In the genomic region with DNA sequence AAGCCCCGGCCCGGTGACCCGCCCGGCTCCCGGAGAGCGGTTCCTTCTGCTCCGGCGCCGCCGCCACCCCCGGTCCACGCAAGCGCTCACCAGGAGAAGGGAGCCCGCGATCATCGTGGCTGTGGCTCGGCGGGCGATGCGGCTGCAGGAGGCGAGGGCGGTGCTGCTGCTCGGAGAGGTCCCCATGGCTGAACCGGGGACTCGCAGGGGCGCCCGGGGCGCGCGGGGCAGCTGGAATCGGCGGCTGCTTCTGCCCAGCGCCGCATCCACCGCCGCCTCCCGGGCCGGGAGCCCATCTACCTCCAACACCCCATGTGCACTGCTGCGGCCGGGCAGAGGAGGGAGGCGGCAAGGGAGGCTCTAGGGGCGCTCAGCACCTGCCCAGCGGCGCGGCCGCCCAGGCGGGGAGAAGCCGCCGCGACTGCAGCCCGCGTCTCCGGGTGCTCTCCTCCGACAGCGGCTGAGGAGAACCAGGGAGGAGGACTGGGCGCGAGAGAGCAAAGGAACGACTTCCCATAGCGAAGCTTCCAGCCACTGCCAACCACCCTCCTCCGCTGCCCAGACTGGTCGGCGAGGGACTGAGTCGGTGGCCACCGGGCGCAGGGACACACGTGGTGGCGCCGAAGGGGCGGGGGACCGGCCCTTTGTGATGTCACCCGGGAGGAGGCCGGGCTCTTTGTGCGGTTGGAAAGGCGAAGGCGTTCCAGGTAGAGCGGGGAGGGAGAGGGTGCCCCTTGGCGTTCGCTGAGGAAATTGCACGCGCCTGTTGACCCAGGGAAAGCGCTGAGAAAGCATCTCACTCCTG, we compare ENCODE assay signal across 8 cellular contexts. TPM values are rescaled to one million over a fixed set of nuclear protein-coding genes. Genes with fewer than 3 reads are reported as not detected.
A peak's percentile ranks its signal among the peaks of the same experiment; 100 is the strongest.
DNase-seq lines count a peak whose midpoint lies in the region; ATAC-seq and TF ChIP-seq lines count a peak whose summit lies in the region.

A gene with protein sequence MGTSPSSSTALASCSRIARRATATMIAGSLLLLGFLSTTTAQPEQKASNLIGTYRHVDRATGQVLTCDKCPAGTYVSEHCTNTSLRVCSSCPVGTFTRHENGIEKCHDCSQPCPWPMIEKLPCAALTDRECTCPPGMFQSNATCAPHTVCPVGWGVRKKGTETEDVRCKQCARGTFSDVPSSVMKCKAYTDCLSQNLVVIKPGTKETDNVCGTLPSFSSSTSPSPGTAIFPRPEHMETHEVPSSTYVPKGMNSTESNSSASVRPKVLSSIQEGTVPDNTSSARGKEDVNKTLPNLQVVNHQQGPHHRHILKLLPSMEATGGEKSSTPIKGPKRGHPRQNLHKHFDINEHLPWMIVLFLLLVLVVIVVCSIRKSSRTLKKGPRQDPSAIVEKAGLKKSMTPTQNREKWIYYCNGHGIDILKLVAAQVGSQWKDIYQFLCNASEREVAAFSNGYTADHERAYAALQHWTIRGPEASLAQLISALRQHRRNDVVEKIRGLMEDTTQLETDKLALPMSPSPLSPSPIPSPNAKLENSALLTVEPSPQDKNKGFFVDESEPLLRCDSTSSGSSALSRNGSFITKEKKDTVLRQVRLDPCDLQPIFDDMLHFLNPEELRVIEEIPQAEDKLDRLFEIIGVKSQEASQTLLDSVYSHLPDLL (minus strand): TSS at position 580 of the 805 bp plus-strand sequence. CDS start 394 bp downstream, at position 186.

- peak; percentile 87 for DNase-seq in NCI-H526 treated with DMSO at 0.1 percent for 48 hours (lab: John Stamatoyannopoulos, UW)
- DNase-seq in activated CD4-positive, alpha-beta T cell treated with anti-CD3 and anti-CD28 coated beads, Interleukin-2, amount 50 U/mL, for 48 hours: peak; percentile 82 to 86
- peak; percentile 95 for DNase-seq in ecto neural progenitor cell (ENCODE audit: low spot score)
- DNase-seq in lower leg skin (ENCODE audit: low spot score in 2 of 2): peak; percentile 89 to 97
- peak; percentile 16 to 65 (median 35) for DNase-seq in stimulated activated CD4-positive, alpha-beta T cell treated with anti-CD3 and anti-CD28 coated beads, TNF-alpha, amount 100 ng/mL, for 1 hour (ENCODE audit: low read depth in 3 of 3, low spot score in 1 of 3)

- TF ChIP-seq CTCF in C4-2B (conservative IDR thresholded peaks at IDR 0.05) (peak; percentile 97), lower leg skin (IDR thresholded peaks at IDR 0.05) (peak in 1 of 3 donors; percentile 71)

- ATAC-seq in GM19324 (IDR thresholded peaks at IDR 0.05; ENCODE audit: low FRiP score, unreplicated experiment) (peak; percentile 98), HG03469 (IDR thresholded peaks at IDR 0.05; ENCODE audit: unreplicated experiment) (peak; percentile 99)

- H3K4me3 ChIP-seq in lower leg skin (ENCODE audit: low read depth, poor library complexity, severe bottlenecking): peak within 1 kb of the TSS; percentile 56

- intact Hi-C loops in lower leg skin (cut with DNase I; ENCODE audit: low total_unique reads): loop anchor here (2.0 kb wide), 1 partner anchor 213 kb away; no protein-coding TSS in a partner anchor

- WGBS in lower leg skin, 2 donors: 0% methylated on average over 30 to 33 of the region's 81 CpGs

- H3K27ac ChIP-seq in C4-2B: peak within 1 kb of the TSS; percentile 74

- no peak for TF ChIP-seq POLR2A in lower leg skin (IDR thresholded peaks at IDR 0.05)

RNA-seq across cellular contexts. Expression of the gene that starts here (rescaled TPM):
- 1 to 10 TPM; 1.6 to 5.4 (median 3.1) TPM for total RNA-seq in lower leg skin

Comparison
In these comparisons a context has a peak if more than half of its experiments do, and no peak if none do; other contexts are left out.
1. Peak in every context shown above with its lines: DNase-seq, ATAC-seq, H3K4me3 ChIP-seq and H3K27ac ChIP-seq.
2. DNase-seq: peak in every context shown above with its lines; median percentile 95 in ecto neural progenitor cell; 93 in lower leg skin; 87 in NCI-H526 treated with DMSO at 0.1 percent for 48 hours; 84 in activated CD4-positive, alpha-beta T cell treated with anti-CD3 and anti-CD28 coated beads, Interleukin-2, amount 50 U/mL, for 48 hours; 35 in stimulated activated CD4-positive, alpha-beta T cell treated with anti-CD3 and anti-CD28 coated beads, TNF-alpha, amount 100 ng/mL, for 1 hour.